ENCODE assay signal across 32 cellular contexts in genomic region chr18:45557779-45558178, GRCh38. TPM values are rescaled to one million over a fixed set of nuclear protein-coding genes. Genes with fewer than 3 reads are reported as not detected.
"Had no signal": no experiment of that assay in that cellular context is flagged by ENCODE, and none has a peak within 500 bp of the region (broad histone marks: within the 10 kb centered on the region; RNA-seq: fewer than 3 reads in every experiment).

No MANE protein-coding gene starts in this region.

- H3K9me3 Mint-ChIP-seq: activated CD4-positive, alpha-beta T cell treated with anti-CD3 and anti-CD28 coated beads, Interleukin-2, amount 10 ng/mL, durations not matched to agents 24 days and 14 days; activated CD8-positive, alpha-beta T cell treated with anti-CD3 and anti-CD28 coated beads for 36 hours; activated naive CD8-positive, alpha-beta T cell treated with anti-CD3 and anti-CD28 coated beads for 36 hours; activated T-cell treated with anti-CD3 and anti-CD28 coated beads, Interleukin-2, amount 50 U/mL, for 72 hours; activated T-helper 17 cell treated with anti-CD3 and anti-CD28 coated beads, Interleukin-2, amount 50 U/mL, for 72 hours had no signal

- ATAC-seq: activated CD8-positive, alpha-beta T cell treated with anti-CD3 and anti-CD28 coated beads for 36 hours; activated T-cell treated with anti-CD3 and anti-CD28 coated beads, Interleukin-2, amount 50 U/mL, for 72 hours; activated T-helper 17 cell treated with anti-CD3 and anti-CD28 coated beads, Interleukin-2, amount 50 U/mL, for 72 hours; K562; PC-3 had no signal

- H3K27me3 ChIP-seq: brain microvascular endothelial cell, Peyer's patch, SJCRH30 had no signal

- H3K36me3 ChIP-seq: brain microvascular endothelial cell, Peyer's patch, SJCRH30, WERI-Rb-1 had no signal

- H3K27me3 Mint-ChIP-seq: activated CD4-positive, alpha-beta T cell treated with anti-CD3 and anti-CD28 coated beads, Interleukin-2, amount 10 ng/mL, durations not matched to agents 24 days and 14 days; activated CD8-positive, alpha-beta T cell treated with anti-CD3 and anti-CD28 coated beads for 36 hours; activated naive CD8-positive, alpha-beta T cell treated with anti-CD3 and anti-CD28 coated beads for 36 hours had no signal

- H3K4me3 ChIP-seq: K562, Peyer's patch, SJCRH30, SK-N-MC had no signal

- H3K4me3 Mint-ChIP-seq: activated CD4-positive, alpha-beta T cell treated with anti-CD3 and anti-CD28 coated beads, Interleukin-2, amount 10 ng/mL, durations not matched to agents 24 days and 14 days; activated CD8-positive, alpha-beta T cell treated with anti-CD3 and anti-CD28 coated beads for 36 hours; activated naive CD8-positive, alpha-beta T cell treated with anti-CD3 and anti-CD28 coated beads for 36 hours; activated T-cell treated with anti-CD3 and anti-CD28 coated beads, Interleukin-2, amount 50 U/mL, for 72 hours; activated T-helper 17 cell treated with anti-CD3 and anti-CD28 coated beads, Interleukin-2, amount 50 U/mL, for 72 hours had no signal

- H3K36me3 Mint-ChIP-seq: activated naive CD8-positive, alpha-beta T cell treated with anti-CD3 and anti-CD28 coated beads for 36 hours had no signal

- H3K4me1 ChIP-seq: Peyer's patch, SJCRH30 had no signal

- DNase-seq: activated CD4-positive, alpha-beta T cell treated with anti-CD3 and anti-CD28 coated beads, Interleukin-2, amount 10 ng/mL, durations not matched to agents 24 days and 14 days; activated CD4-positive, alpha-beta T cell treated with anti-CD3 and anti-CD28 coated beads, Interleukin-2, amount 50 U/mL, for 4 hours; activated CD8-positive, alpha-beta T cell treated with anti-CD3 and anti-CD28 coated beads for 36 hours; activated effector memory CD4-positive, alpha-beta T cell treated with anti-CD3 and anti-CD28 coated beads, Interleukin-2, amount 50 U/mL, for 16 hours; activated naive CD4-positive, alpha-beta T cell; activated naive CD4-positive, alpha-beta T cell treated with anti-CD3 and anti-CD28 coated beads, Interleukin-2, amount 50 U/mL, for 16 hours; activated naive CD8-positive, alpha-beta T cell treated with anti-CD3 and anti-CD28 coated beads for 36 hours; activated T-cell treated with anti-CD3 and anti-CD28 coated beads, Interleukin-2, amount 50 U/mL, for 1 hour; activated T-cell treated with anti-CD3 and anti-CD28 coated beads, Interleukin-2, amount 50 U/mL, for 72 hours; amniotic stem cell; aorta; brain microvascular endothelial cell; central memory CD4-positive, alpha-beta T cell; NCI-H1092 treated with DMSO at 0.1 percent for 48 hours; NCI-H146; NCI-H187; NCI-H2081 treated with DMSO at 0.1 percent for 48 hours; NCI-H2171; NCI-H524; NCI-H69; NCI-H82; NK-92 treated with Interleukin-12 subunit alpha and Interleukin-12 subunit beta, amount 100 ng/mL, for 24 hours; Peyer's patch; Right ventricle myocardium superior; RPMI8226; SJCRH30; T1000; WERI-Rb-1 had no signal

- H3K27ac ChIP-seq: brain microvascular endothelial cell, Peyer's patch, SJCRH30, SK-N-MC, WERI-Rb-1 had no signal

- H3K4me1 Mint-ChIP-seq: activated CD4-positive, alpha-beta T cell treated with anti-CD3 and anti-CD28 coated beads, Interleukin-2, amount 10 ng/mL, durations not matched to agents 24 days and 14 days; activated naive CD8-positive, alpha-beta T cell treated with anti-CD3 and anti-CD28 coated beads for 36 hours; activated T-helper 17 cell treated with anti-CD3 and anti-CD28 coated beads, Interleukin-2, amount 50 U/mL, for 72 hours had no signal

- H3K9me3 ChIP-seq: Peyer's patch, SJCRH30 had no signal

- H3K27ac Mint-ChIP-seq: activated CD4-positive, alpha-beta T cell treated with anti-CD3 and anti-CD28 coated beads, Interleukin-2, amount 10 ng/mL, durations not matched to agents 24 days and 14 days; activated CD8-positive, alpha-beta T cell treated with anti-CD3 and anti-CD28 coated beads for 36 hours; activated naive CD8-positive, alpha-beta T cell treated with anti-CD3 and anti-CD28 coated beads for 36 hours; activated T-cell treated with anti-CD3 and anti-CD28 coated beads, Interleukin-2, amount 50 U/mL, for 72 hours; activated T-helper 17 cell treated with anti-CD3 and anti-CD28 coated beads, Interleukin-2, amount 50 U/mL, for 72 hours had no signal

RNA-seq across cellular contexts. Expression of gene SLC14A2, which starts 57.5 kb away (rescaled TPM):
- total RNA-seq: activated CD4-positive, alpha-beta T cell treated with anti-CD3 and anti-CD28 coated beads, Interleukin-2, amount 10 ng/mL, durations not matched to agents 24 days and 14 days; K562; PC-3; Right ventricle myocardium superior; SJCRH30 had no signal
